ENCODE assay signal across 5 cellular contexts in genomic region chr5:98723061-98723460, GRCh38.
"Had no signal": no experiment of that assay in that cellular context is flagged by ENCODE, and none has a peak within 500 bp of the region (broad histone marks: within the 10 kb centered on the region; RNA-seq: fewer than 3 reads in every experiment).

No MANE protein-coding gene starts in this region.

- H3K4me3 ChIP-seq: GM23338, K562 had no signal

- H3K4me2 ChIP-seq: GM23338 had no signal

- DNase-seq: H9, HCEC 1CT, IMR-90 had no signal

- H3K27ac Mint-ChIP-seq: GM23338, H9 had no signal

- H2AFZ ChIP-seq: GM23338 had no signal

- H3K4me1 Mint-ChIP-seq: GM23338, H9 had no signal

- H3K4me3 Mint-ChIP-seq: GM23338, H9 had no signal
